1 cellular context compared by ENCODE assay signal in genomic region chr12:1576410-1577240, GRCh38.
TF ChIP-seq lines count a peak whose summit lies in the region.

No MANE protein-coding gene starts in this region.

TF ChIP-seq in HEK293, 187 proteins besides CTCF, POLR2A, EP300 and RAD21 (continued from another document and continues in another):
- TF ChIP-seq INSM2 (tag by site-specific recombination; IDR thresholded peaks at IDR 0.05) (no peak), KLF10 (tag by site-specific recombination; IDR thresholded peaks at IDR 0.05) (peak; percentile 37; the same call in 1 of the 2 replicates), SCRT2 (tag by site-specific recombination; IDR thresholded peaks at IDR 0.05) (no peak), ZSCAN5A (tag by site-specific recombination; IDR thresholded peaks at IDR 0.05) (no peak), KLF1 (tag by site-specific recombination; IDR thresholded peaks at IDR 0.05) (no peak), ZNF473 (tag by site-specific recombination; IDR thresholded peaks at IDR 0.05) (no peak), OVOL3 (tag by site-specific recombination; IDR thresholded peaks at IDR 0.05) (no peak), ZBTB48 (tag by site-specific recombination; IDR thresholded peaks at IDR 0.05) (no peak), HOXC10 (CRISPR knock-in tag; IDR thresholded peaks at IDR 0.05) (no peak), ZBTB26 (tag by site-specific recombination; optimal IDR thresholded peaks at IDR 0.05) (no peak), ZNF311 (tag by site-specific recombination; IDR thresholded peaks at IDR 0.05; ENCODE audit: borderline replicate concordance) (no peak), ZNF488 (tag by site-specific recombination; IDR thresholded peaks at IDR 0.05) (no peak; the same call in 1 of the 2 replicates), ZNF560 (tag by site-specific recombination; IDR thresholded peaks at IDR 0.05; ENCODE audit: borderline replicate concordance) (no peak), ZNF571 (tag by site-specific recombination; IDR thresholded peaks at IDR 0.05) (no peak), ZNF585B (tag by site-specific recombination; IDR thresholded peaks at IDR 0.05) (no peak), ZNF626 (tag by site-specific recombination; IDR thresholded peaks at IDR 0.05) (no peak), ZNF544 (tag by site-specific recombination; IDR thresholded peaks at IDR 0.05) (no peak), PRDM4 (tag by site-specific recombination; IDR thresholded peaks at IDR 0.05) (peak; percentile 13; the same call in 1 of the 2 replicates), KLF16 (tag by site-specific recombination; IDR thresholded peaks at IDR 0.05) (0 out of 2 replicates have a peak, but pooled peaks have one; percentile 16), ZSCAN18 (tag by site-specific recombination; IDR thresholded peaks at IDR 0.05) (no peak), PRDM6 (tag by site-specific recombination; IDR thresholded peaks at IDR 0.05) (peak; percentile 83), ZNF792 (tag by site-specific recombination; IDR thresholded peaks at IDR 0.05) (no peak), REST (tag by site-specific recombination; IDR thresholded peaks at IDR 0.05) (no peak), KLF8 (tag by site-specific recombination; IDR thresholded peaks at IDR 0.05) (no peak), ZNF416 (tag by site-specific recombination; IDR thresholded peaks at IDR 0.05) (no peak), ZNF133 (tag by site-specific recombination; IDR thresholded peaks at IDR 0.05) (no peak), ZNF341 (tag by site-specific recombination; IDR thresholded peaks at IDR 0.05; ENCODE audit: low read depth) (peak; percentile 69), ZNF350 (tag by site-specific recombination; IDR thresholded peaks at IDR 0.05) (no peak), ZNF302 (tag by site-specific recombination; IDR thresholded peaks at IDR 0.05; ENCODE audit: low read depth) (no peak), PRDM10 (tag by site-specific recombination; IDR thresholded peaks at IDR 0.05) (peak; percentile 21), ZXDB (tag by site-specific recombination; IDR thresholded peaks at IDR 0.05) (peak; percentile 80), FEZF1 (tag by site-specific recombination; IDR thresholded peaks at IDR 0.05) (peak; percentile 80), ZNF549 (tag by site-specific recombination; IDR thresholded peaks at IDR 0.05) (peak; percentile 88), ZNF221 (tag by site-specific recombination; IDR thresholded peaks at IDR 0.05; ENCODE audit: borderline replicate concordance) (no peak), ZNF18 (tag by site-specific recombination; IDR thresholded peaks at IDR 0.05) (peak; percentile 60; the same call in 1 of the 2 replicates), GLI2 (tag by site-specific recombination; IDR thresholded peaks at IDR 0.05; ENCODE audit: borderline replicate concordance, low read depth) (peak; percentile 3; the same call in 1 of the 2 replicates), ZNF423 (tag by site-specific recombination; IDR thresholded peaks at IDR 0.05) (peak; percentile 92), ZNF335 (tag by site-specific recombination; conservative IDR thresholded peaks at IDR 0.05) (peak; percentile 36; the same call in 1 of the 2 replicates)
